Comparison of ENCODE assay signal across 12 cellular contexts in genomic region chr16:70419384-70420327, GRCh38. TPM values are rescaled to one million over a fixed set of nuclear protein-coding genes. Genes with fewer than 3 reads are reported as not detected.
DNase-seq lines count a peak whose midpoint lies in the region; ATAC-seq, FAIRE-seq and TF ChIP-seq lines count a peak whose summit lies in the region.
"Had no signal": no experiment of that assay in that cellular context is flagged by ENCODE, and none has a peak within 500 bp of the region (broad histone marks: within the 10 kb centered on the region; RNA-seq: fewer than 3 reads in every experiment).

No MANE protein-coding gene starts in this region.

- H3K23me2 ChIP-seq in H1 (ENCODE audit: low read depth, low read length): no peaks in the 10 kb centered on the region

- H2BK120ac ChIP-seq in H1 (replicated peaks; ENCODE audit: low read depth, low read length): no peak overlapping the region

- TF ChIP-seq POLR2A in H1 (IDR thresholded peaks at IDR 0.05; ENCODE audit: control extremely low read depth in 1 of 2, low read depth in 2 of 2, low read length in 2 of 2): no peak

- FAIRE-seq in H1 (lab: Jason Lieb, UNC) (no peak), small intestine (lab: Jason Lieb, UNC) (no peak)

- no peak overlapping the region for H3K14ac ChIP-seq in H1 (ENCODE audit: insufficient read length)

- H3K27ac Mint-ChIP-seq in activated naive CD4-positive, alpha-beta T cell treated with anti-CD3 and anti-CD28 coated beads, Interleukin-2, amount 10 ng/mL, durations not matched to agents 7 days and 5 days: peak overlapping the region; percentile 14

- H3K36me3 Mint-ChIP-seq in activated naive CD4-positive, alpha-beta T cell treated with anti-CD3 and anti-CD28 coated beads, Interleukin-2, amount 10 ng/mL, durations not matched to agents 7 days and 5 days: peaks cover 5% of the 10 kb centered on the region

- no peak overlapping the region for H2BK5ac ChIP-seq in H1 (ENCODE audit: low read depth, low read length)

- no peak overlapping the region for H4K5ac ChIP-seq in H1 (ENCODE audit: insufficient read length, low read depth, low read length)

- H3K56ac ChIP-seq in H1 (replicated peaks; ENCODE audit: insufficient read length, low read depth, low read length): no peak overlapping the region

- no peak for DNase-seq in activated naive CD4-positive, alpha-beta T cell treated with anti-CD3 and anti-CD28 coated beads, Interleukin-2, amount 10 ng/mL, durations not matched to agents 7 days and 5 days
- DNase-seq in activated naive CD4-positive, alpha-beta T cell treated with anti-CD3 and anti-CD28 coated beads, Interleukin-2, amount 50 U/mL, for 16 hours: no peak
- no peak for DNase-seq in Panc1 (ENCODE audit: low read depth, low spot score)
- DNase-seq in H1 (ENCODE audit: low read depth in 1 of 2, low spot score in 2 of 2): no peak
- peak; percentile 88 for DNase-seq in small intestine
- no peak for DNase-seq in T-helper 9 cell
- DNase-seq in substantia nigra (lab: John Stamatoyannopoulos, UW): no peak
- DNase-seq: anterior cingulate cortex, DMS153, NCI-H2171 treated with DMSO at 0.1 percent for 48 hours, SJCRH30 had no signal

- H3K9ac ChIP-seq in H1 (replicated peaks in 1 of 4; ENCODE audit: extremely low read depth in 1 of 4, low read depth in 3 of 4, low read length in 3 of 4): no peak overlapping the region

- peaks cover 41% of the 10 kb centered on the region for H3K4me1 Mint-ChIP-seq in activated naive CD4-positive, alpha-beta T cell treated with anti-CD3 and anti-CD28 coated beads, Interleukin-2, amount 10 ng/mL, durations not matched to agents 7 days and 5 days

- H3K4me3 ChIP-seq in Panc1 (ENCODE audit: low read depth in 2 of 2, low read length in 2 of 2) (no peak overlapping the region), H1 (ENCODE audit: extremely low read depth in 1 of 4, insufficient read depth in 2 of 4, low read depth in 3 of 4, low read length in 4 of 4) (no peak overlapping the region), small intestine (ENCODE audit: low read depth in 1 of 2, low read length in 2 of 2) (no peak overlapping the region)
- H3K4me3 ChIP-seq: SJCRH30 had no signal

- no peak overlapping the region for H3K18ac ChIP-seq in H1 (ENCODE audit: extremely low read depth, low read length)

- CTCF ChIA-PET in activated naive CD4-positive, alpha-beta T cell treated with anti-CD3 and anti-CD28 coated beads, Interleukin-2, amount 10 ng/mL, durations not matched to agents 7 days and 5 days (lab: Charles Lee): interaction anchor here (1.0 to 1.5 kb wide), 4 partner anchors 13 to 34 kb away, joined by 3 to 4 read pairs (median 4); partner anchors contain the start of gene FCSK
- CTCF ChIA-PET in Panc1 (lab: Charles Lee): no interaction called here
- CTCF ChIA-PET in H1 (lab: Charles Lee; ENCODE audit: partially characterized antibody): interaction anchor here (0.7 to 4.1 kb wide), 9 partner anchors 9 to 51 kb away, joined by 3 to 27 read pairs (median 3); no protein-coding TSS in a partner anchor

- H3K27ac ChIP-seq in Panc1 (ENCODE audit: low read length): peak overlapping the region; percentile 65
- no peak overlapping the region for H3K27ac ChIP-seq in H1 (ENCODE audit: low read depth, low read length)
- peak overlapping the region; percentile 32 to 82 for H3K27ac ChIP-seq in small intestine (ENCODE audit: low read depth in 1 of 2, low read length in 1 of 2)
- no peak overlapping the region for H3K27ac ChIP-seq in substantia nigra (ENCODE audit: low read depth, low read length, poor library complexity, severe bottlenecking)
- H3K27ac ChIP-seq: SJCRH30 had no signal

- H2AK5ac ChIP-seq in H1 (ENCODE audit: low read depth, low read length): no peak overlapping the region

- H2BK15ac ChIP-seq in H1 (ENCODE audit: low read length): no peak overlapping the region

- H3K36me3 ChIP-seq in Panc1 (ENCODE audit: control insufficient read depth, insufficient read depth, low read length): no peaks in the 10 kb centered on the region
- H3K36me3 ChIP-seq in H1 (ENCODE audit: control insufficient read depth in 2 of 4, insufficient read depth in 4 of 4, low read length in 3 of 4): no peaks in the 10 kb centered on the region
- peaks cover 0 to 2% of the 10 kb centered on the region in 2 donors for H3K36me3 ChIP-seq in small intestine (ENCODE audit: control insufficient read depth in 2 of 2, insufficient read depth in 2 of 2, low read length in 2 of 2)
- H3K36me3 ChIP-seq: SJCRH30 had no signal

- H4K8ac ChIP-seq in H1 (ENCODE audit: extremely low read depth, insufficient read depth, low read length): peak overlapping the region; percentile 63; the same call in 1 of the 2 replicates

- intact Hi-C loops in Panc1 (cut with micrococcal nuclease; ENCODE audit: unreplicated experiment): no loop called here

- peak overlapping the region; percentile 52 for H3K4me3 Mint-ChIP-seq in activated naive CD4-positive, alpha-beta T cell treated with anti-CD3 and anti-CD28 coated beads, Interleukin-2, amount 10 ng/mL, durations not matched to agents 7 days and 5 days

- peaks cover 18% of the 10 kb centered on the region for H3K79me1 ChIP-seq in H1 (ENCODE audit: low read depth, low read length)

- TF ChIP-seq RAD21 in H1 (IDR thresholded peaks at IDR 0.05 in 1 of 2, conservative IDR thresholded peaks at IDR 0.05 in 1 of 2; ENCODE audit: low read depth in 2 of 2, low read length in 2 of 2): no peak

- H3K79me2 ChIP-seq in H1 (ENCODE audit: control insufficient read depth in 1 of 2, insufficient read depth in 2 of 2, low read length in 2 of 2): peaks cover 0 to 57% of the 10 kb centered on the region in 2 experiments; a peak in 2 of 4 replicates

- no peak overlapping the region for H2AFZ ChIP-seq in H1 (ENCODE audit: low read length)

- H3K4me1 ChIP-seq in Panc1 (ENCODE audit: control insufficient read depth, insufficient read depth, low read length) (peaks cover 64% of the 10 kb centered on the region), H1 (replicated peaks in 1 of 4; ENCODE audit: control insufficient read depth in 3 of 4, insufficient read depth in 4 of 4, low read length in 3 of 4) (peaks cover 0 to 30% (median 20%) of the 10 kb centered on the region in 4 experiments; a peak in 6 of 7 replicates), small intestine (ENCODE audit: control insufficient read depth in 2 of 2, insufficient read depth in 1 of 2, low read depth in 1 of 2, low read length in 1 of 2) (peaks cover 18 to 29% of the 10 kb centered on the region in 2 donors)
- H3K4me1 ChIP-seq: SJCRH30 had no signal

- H2BK20ac ChIP-seq in H1 (ENCODE audit: low read length): no peak overlapping the region

- TF ChIP-seq CTCF in Panc1 (IDR thresholded peaks at IDR 0.05) (no peak), H1 (IDR thresholded peaks at IDR 0.05; ENCODE audit: control extremely low read depth in 1 of 3, insufficient read depth in 1 of 3, low read depth in 1 of 3, low read length in 3 of 3) (no peak)

- H3K9me3 Mint-ChIP-seq in activated naive CD4-positive, alpha-beta T cell treated with anti-CD3 and anti-CD28 coated beads, Interleukin-2, amount 10 ng/mL, durations not matched to agents 7 days and 5 days: no peaks in the 10 kb centered on the region

- no TSS peak for BruUV-seq in Panc1 (replicated peaks; lab: Mats Ljungman, UMichigan)

- POLR2A ChIA-PET in Panc1 (lab: Charles Lee) (no interaction called here), H1 (lab: Charles Lee; ENCODE audit: partially characterized antibody) (interaction anchor here (0.5 to 3.8 kb wide), 5 partner anchors 8 to 124 kb away, joined by 3 to 18 read pairs (median 4); partner anchors contain the start of gene COG4)

- no peak overlapping the region for H3K4me2 ChIP-seq in H1 (ENCODE audit: insufficient read depth in 1 of 2, low read depth in 2 of 2, low read length in 2 of 2)

- 93% methylated on average over 11 of the region's 14 CpGs; no CpG with 5 or more reads in 1 of the 2 experiments for WGBS in H1 (ENCODE audit: extremely low coverage in 1 of 2, insufficient coverage in 1 of 2, insufficient read length in 1 of 2, insufficient replicate concordance in 2 of 2, low coverage in 1 of 2, low lambda C conversion rate in 2 of 2, missing lambda C conversion rate in 1 of 2), 2 experiments
- WGBS in small intestine, 3 donors: 47 to 72% (median 54%) methylated on average over 14 of the region's 14 CpGs

- no peaks in the 10 kb centered on the region for H3K27me3 ChIP-seq in Panc1 (ENCODE audit: control insufficient read depth, insufficient read depth, low read length)
- H3K27me3 ChIP-seq in H1 (replicated peaks in 1 of 4; ENCODE audit: control insufficient read depth in 3 of 4, extremely low read depth in 1 of 4, insufficient read depth in 3 of 4, low read length in 3 of 4): no peaks in the 10 kb centered on the region
- no peaks in the 10 kb centered on the region for H3K27me3 ChIP-seq in small intestine (ENCODE audit: control insufficient read depth in 2 of 2, insufficient read depth in 2 of 2, low read length in 2 of 2)
- H3K27me3 ChIP-seq: SJCRH30 had no signal

- no peak overlapping the region for H4K91ac ChIP-seq in H1 (replicated peaks; ENCODE audit: insufficient read length, low read length)

- H3K23ac ChIP-seq in H1 (ENCODE audit: insufficient read length): no peak overlapping the region

- no peak for TF ChIP-seq EP300 in H1 (IDR thresholded peaks at IDR 0.05; ENCODE audit: borderline replicate concordance in 1 of 2, low read depth in 2 of 2, low read length in 2 of 2)

- no peaks in the 10 kb centered on the region for H3K27me3 Mint-ChIP-seq in activated naive CD4-positive, alpha-beta T cell treated with anti-CD3 and anti-CD28 coated beads, Interleukin-2, amount 10 ng/mL, durations not matched to agents 7 days and 5 days

- no peak for ATAC-seq in Panc1
- ATAC-seq in HG02642 (IDR thresholded peaks at IDR 0.05; ENCODE audit: poor library complexity, unreplicated experiment): no peak

- H2BK12ac ChIP-seq in H1 (ENCODE audit: low read depth, low read length): no peak overlapping the region

- in situ Hi-C loops in Panc1 (cut with HindIII; ENCODE audit: low pct_unique_long_range_greater_than_20kb, low sequenced_read_pairs): no loop called here

- no peaks in the 10 kb centered on the region for H3K9me3 ChIP-seq in Panc1 (ENCODE audit: control insufficient read depth, insufficient read depth, low read depth, low read length)
- no peaks in the 10 kb centered on the region for H3K9me3 ChIP-seq in H1 (ENCODE audit: insufficient read depth in 2 of 2, low read depth in 1 of 2, low read length in 1 of 2)
- no peaks in the 10 kb centered on the region for H3K9me3 ChIP-seq in small intestine (ENCODE audit: control insufficient read depth, low read depth)
- H3K9me3 ChIP-seq: SJCRH30 had no signal

- H4K20me1 ChIP-seq in H1 (replicated peaks in 1 of 2; ENCODE audit: control insufficient read depth in 1 of 2, insufficient read depth in 2 of 2, low read length in 2 of 2): peaks cover 6 to 23% of the 10 kb centered on the region in 2 experiments

- H3K4ac ChIP-seq in H1 (replicated peaks; ENCODE audit: insufficient read length, low read depth, low read length): no peak overlapping the region

RNA-seq across cellular contexts. Expression of gene ST3GAL2, which starts 19.2 kb away (rescaled TPM):
- 84.2 TPM for total RNA-seq in Panc1 (2021; ENCODE audit: unreplicated experiment)
- 64.2 TPM for polyA plus RNA-seq in Panc1 (2012; ENCODE audit: insufficient read length)
- total RNA-seq in H1 (2021; fragmentation: NEBNext Ultra II Directional; extraction: Animal tissue kit (Norgen Biotek cat#: 25700)): 39.3 and 39.7 TPM in 2 replicates
- 14.4 and 30.5 TPM in 2 replicates for polyA plus RNA-seq in H1 (2011; rRNA removed)
- 16.9 TPM for polyA plus RNA-seq in H1 (2011; cell fraction: cytosol; rRNA removed)
- polyA plus RNA-seq in H1 (2011; cell fraction: nucleus; rRNA removed): 28.1 TPM
- 19.3 to 24.6 TPM (median 22.0 TPM) in 4 replicates for polyA plus RNA-seq in H1 (2012, experiment 1 of 2)
- polyA plus RNA-seq in H1 (2012, experiment 2 of 2): 19.9 TPM
- polyA plus RNA-seq in H1 (2013, experiment 1 of 2): 26.7 TPM
- polyA plus RNA-seq in H1 (2013, experiment 2 of 2): 27.0 TPM
- polyA minus RNA-seq in H1 (2011; rRNA and poly(A)+ RNA removed): 33.4 and 49.9 TPM in 2 replicates
- 43.4 TPM for polyA minus RNA-seq in H1 (2011; cell fraction: cytosol; rRNA and poly(A)+ RNA removed)
- 43.8 TPM for polyA minus RNA-seq in H1 (2011; cell fraction: nucleus; rRNA and poly(A)+ RNA removed)
- 1 to 10 TPM; 5.6 to 9.1 (median 7.6) TPM for polyA plus RNA-seq in small intestine

RNA-seq across cellular contexts. Expression of gene FCSK, which starts 34.7 kb away (rescaled TPM):
- 16.9 TPM for total RNA-seq in Panc1 (2021; ENCODE audit: unreplicated experiment)
- polyA plus RNA-seq in Panc1 (2012; ENCODE audit: insufficient read length): 17.4 TPM
- 3.4 and 4.6 TPM in 2 replicates for total RNA-seq in H1 (2021; fragmentation: NEBNext Ultra II Directional; extraction: Animal tissue kit (Norgen Biotek cat#: 25700))
- polyA plus RNA-seq in H1 (2011; rRNA removed): 5.1 and 5.5 TPM in 2 replicates
- polyA plus RNA-seq in H1 (2011; cell fraction: cytosol; rRNA removed): 4.4 TPM
- polyA plus RNA-seq in H1 (2011; cell fraction: nucleus; rRNA removed): 16.1 TPM
- polyA plus RNA-seq in H1 (2012, experiment 1 of 2): 4.1 to 5.8 TPM (median 4.7 TPM) in 4 replicates
- polyA plus RNA-seq in H1 (2012, experiment 2 of 2): 3.7 TPM
- polyA plus RNA-seq in H1 (2013, experiment 1 of 2): 2.4 TPM
- 2.2 TPM for polyA plus RNA-seq in H1 (2013, experiment 2 of 2)
- polyA minus RNA-seq in H1 (2011; rRNA and poly(A)+ RNA removed): 3.7 and 3.9 TPM in 2 replicates
- 5.1 TPM for polyA minus RNA-seq in H1 (2011; cell fraction: cytosol; rRNA and poly(A)+ RNA removed)
- 3.6 TPM for polyA minus RNA-seq in H1 (2011; cell fraction: nucleus; rRNA and poly(A)+ RNA removed)
- 10 to 100 TPM; 19.6 to 26.8 (median 21.9) TPM for polyA plus RNA-seq in small intestine

Comparison
In these comparisons a context has a peak if more than half of its experiments do, and no peak if none do; other contexts are left out.
1. H3K27ac ChIP-seq: peak in Panc1 (single experiment) and small intestine (2 of 2); none in H1 (single experiment) and substantia nigra (single experiment).